In genomic region chr6:7726416-7727149, GRCh38 we compare ENCODE assay signal across 7 cellular contexts. TPM values are rescaled to one million over a fixed set of nuclear protein-coding genes. Genes with fewer than 3 reads are reported as not detected.
DNase-seq lines count a peak whose midpoint lies in the region; ATAC-seq and TF ChIP-seq lines count a peak whose summit lies in the region.

No MANE protein-coding gene starts in this region.

- peak overlapping the region; percentile 89 for H3K4me3 Mint-ChIP-seq in neural crest cell

- no peak for TF ChIP-seq CTCF in GM12865 (IDR thresholded peaks at IDR 0.05; ENCODE audit: insufficient read depth, low read depth, low read length, missing control alignments)
- TF ChIP-seq CTCF in Panc1 (IDR thresholded peaks at IDR 0.05), result peak; percentile 56
- TF ChIP-seq CTCF in neural crest cell (conservative IDR thresholded peaks at IDR 0.05), result no peak

- peak overlapping the region; percentile 51 for H3K4me3 ChIP-seq in GM12865 (ENCODE audit: low read depth, low read length)
- H3K4me3 ChIP-seq in HAP-1, result peak overlapping the region; percentile 33
- H3K4me3 ChIP-seq in Panc1 (ENCODE audit: low read depth in 2 of 2, low read length in 2 of 2), result peak overlapping the region; percentile 61 to 85

- H3K27ac Mint-ChIP-seq in neural crest cell (ENCODE audit: unreplicated experiment), result no peak overlapping the region

- H3K4me1 ChIP-seq in HAP-1 (no peaks in the 10 kb centered on the region), Panc1 (ENCODE audit: control insufficient read depth, insufficient read depth, low read length) (peaks cover 31% of the 10 kb centered on the region)

- H3K9me3 Mint-ChIP-seq in neural crest cell, result no peaks in the 10 kb centered on the region

- DNase-seq in GM12865 (ENCODE audit: low read depth) (peak; percentile 15), HAP-1 (ENCODE audit: low spot score in 2 of 2) (peak in 1 of 2 experiments; percentile 35), Panc1 (ENCODE audit: low read depth, low spot score) (no peak), neural crest cell (ENCODE audit: low read depth, low spot score) (peak; percentile 14), NCI-H510A treated with DMSO at 0.1 percent for 48 hours (lab: John Stamatoyannopoulos, UW) (no peak)
- no peak for DNase-seq in activated effector memory CD4-positive, alpha-beta T cell treated with Interleukin-2 at 50 U/mL for 16 hours

- peak; percentile 48 for ATAC-seq in Panc1
- ATAC-seq in esophagus mucosa, result peak; percentile 45

- no peaks in the 10 kb centered on the region for H3K36me3 ChIP-seq in HAP-1 (replicated peaks)
- H3K36me3 ChIP-seq in Panc1 (ENCODE audit: control insufficient read depth, insufficient read depth, low read length), result no peaks in the 10 kb centered on the region

- intact Hi-C loops in Panc1 (cut with micrococcal nuclease; ENCODE audit: unreplicated experiment), result loop anchor here (5.0 to 10.0 kb wide), 4 partner anchors 148 to 446 kb away; partner anchors contain the start of gene TXNDC5

- H3K4me1 Mint-ChIP-seq in neural crest cell, result peaks cover 21% of the 10 kb centered on the region

- in situ Hi-C loops in HAP-1 (cut with MboI; ENCODE audit: low sequenced_read_pairs), result loop anchor here (10.0 kb wide), 2 partner anchors 178 to 278 kb away; no protein-coding TSS in a partner anchor
- in situ Hi-C loops in Panc1 (cut with HindIII; ENCODE audit: low pct_unique_long_range_greater_than_20kb, low sequenced_read_pairs), result no loop called here

- POLR2A ChIA-PET in Panc1 (lab: Charles Lee), result no interaction called here

- H3K9me3 ChIP-seq in HAP-1, result no peaks in the 10 kb centered on the region
- H3K9me3 ChIP-seq in Panc1 (ENCODE audit: control insufficient read depth, insufficient read depth, low read depth, low read length), result no peaks in the 10 kb centered on the region

- CTCF ChIA-PET in Panc1 (lab: Charles Lee), result interaction anchor here (0.5 kb wide), 1 partner anchor 317 kb away, joined by 7 read pairs; no protein-coding TSS in a partner anchor

- no peaks in the 10 kb centered on the region for H3K36me3 Mint-ChIP-seq in neural crest cell (ENCODE audit: low read depth)

- TSS peak; percentile 78 for BruUV-seq in Panc1 (replicated peaks; lab: Mats Ljungman, UMichigan)

- peaks cover 49% of the 10 kb centered on the region for H3K27me3 ChIP-seq in HAP-1 (ENCODE audit: low read depth)
- H3K27me3 ChIP-seq in Panc1 (ENCODE audit: control insufficient read depth, insufficient read depth, low read length), result no peaks in the 10 kb centered on the region

- H3K27me3 Mint-ChIP-seq in neural crest cell (ENCODE audit: low read depth), result peaks cover 86% of the 10 kb centered on the region

- no peak overlapping the region for H3K27ac ChIP-seq in Panc1 (ENCODE audit: low read length)

RNA-seq across cellular contexts. Expression of gene BMP6, which starts 0.7 kb away (rescaled TPM):
- 13.6 TPM for total RNA-seq in Panc1 (2021; ENCODE audit: unreplicated experiment)
- 12.0 TPM for polyA plus RNA-seq in Panc1 (2012; ENCODE audit: insufficient read length)
- total RNA-seq in esophagus mucosa, result 0.60 TPM
- 0.44 and 0.55 TPM in 2 replicates for total RNA-seq in neural crest cell

Comparison
In these comparisons a context has a peak if more than half of its experiments do, and no peak if none do; other contexts are left out.
1. DNase-seq: peak in GM12865 (single experiment) and neural crest cell (single experiment); none in Panc1 (single experiment), NCI-H510A treated with DMSO at 0.1 percent for 48 hours (single experiment) and activated effector memory CD4-positive, alpha-beta T cell treated with Interleukin-2 at 50 U/mL for 16 hours (single experiment).
2. Peak in every context shown above with its lines, with median percentiles within 50 percentile points of each other: H3K4me3 ChIP-seq.